Comparison of ENCODE assay signal across 11 cellular contexts in genomic region chr13:35163674-35164073, GRCh38.
DNase-seq lines count a peak whose midpoint lies in the region; ATAC-seq, FAIRE-seq and TF ChIP-seq lines count a peak whose summit lies in the region.
"Had no signal": no experiment of that assay in that cellular context is flagged by ENCODE, and none has a peak within 500 bp of the region (broad histone marks: within the 10 kb centered on the region; RNA-seq: fewer than 3 reads in every experiment).

No MANE protein-coding gene starts in this region.

- ATAC-seq in GM19023 (IDR thresholded peaks at IDR 0.05; ENCODE audit: unreplicated experiment), result peak; percentile 44
- ATAC-seq in GM21717 (IDR thresholded peaks at IDR 0.05; ENCODE audit: unreplicated experiment), result peak; percentile 53
- ATAC-seq in HG03103 (IDR thresholded peaks at IDR 0.05; ENCODE audit: low read depth, unreplicated experiment), result peak; percentile 38
- ATAC-seq in HG03135 (IDR thresholded peaks at IDR 0.05; ENCODE audit: unreplicated experiment), result no peak

- peak; percentile 27 for FAIRE-seq in islet of Langerhans (lab: Jason Lieb, UNC)

- no peak for TF ChIP-seq POLR2A in Peyer's patch (IDR thresholded peaks at IDR 0.05)

- no peak overlapping the region for H3K4me3 ChIP-seq in Peyer's patch

- DNase-seq in Peyer's patch (no peak), NCI-H187 (lab: John Stamatoyannopoulos, UW) (no peak), NAMALWA (ENCODE audit: low spot score) (no peak)
- DNase-seq: H9, NCI-H774, SIG-M5 had no signal

- H3K9me3 ChIP-seq in Peyer's patch, result no peaks in the 10 kb centered on the region

- no peaks in the 10 kb centered on the region for H3K27me3 ChIP-seq in Peyer's patch

- H3K4me1 ChIP-seq in Peyer's patch, result no peaks in the 10 kb centered on the region

- TF ChIP-seq CTCF in Peyer's patch (IDR thresholded peaks at IDR 0.05), result no peak

- H3K27ac ChIP-seq in Peyer's patch, result no peak overlapping the region

- peaks cover 0 to 4% (median 0%) of the 10 kb centered on the region in 3 donors for H3K36me3 ChIP-seq in Peyer's patch
